In the genomic region with DNA sequence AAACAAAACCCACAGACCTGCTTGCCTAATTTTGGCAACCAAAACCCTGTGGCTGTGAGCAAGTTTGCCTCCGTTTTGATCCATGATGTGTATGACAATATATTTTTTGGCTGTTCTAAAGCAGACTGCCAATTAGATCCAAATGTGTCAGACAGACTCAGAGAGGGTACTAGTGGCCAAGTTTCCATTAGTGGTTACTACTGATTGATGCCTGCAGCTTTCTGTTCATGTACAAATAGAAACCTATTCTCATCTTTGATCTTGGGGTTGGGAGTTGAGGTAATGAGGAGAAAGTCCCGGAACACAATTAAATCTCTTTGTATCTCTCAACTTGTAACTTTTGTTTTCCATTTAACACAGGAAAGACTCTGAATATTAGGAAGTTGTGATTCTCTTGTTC, we compare ENCODE assay signal across 1 cellular context.
A peak's percentile ranks its signal among the peaks of the same experiment; 100 is the strongest.
TF ChIP-seq lines count a peak whose summit lies in the region.

No MANE protein-coding gene starts in this region.

TF ChIP-seq in GM12878, 131 proteins besides CTCF, POLR2A, EP300 and RAD21 (continued from another document):
- TF ChIP-seq RELB (IDR thresholded peaks at IDR 0.05; ENCODE audit: low read depth) (peak; percentile 41; the same call in 1 of the 2 replicates), IKZF1 (conservative IDR thresholded peaks at IDR 0.05) (peak; percentile 65), MTA2 (IDR thresholded peaks at IDR 0.05; ENCODE audit: low read depth) (peak; percentile 90), IKZF2 (IDR thresholded peaks at IDR 0.05) (peak; percentile 20 to 63; a peak in 3 of 4 replicates), FOS (IDR thresholded peaks at IDR 0.05; ENCODE audit: borderline replicate concordance, extremely low read depth, insufficient read length) (no peak), ATF7 (IDR thresholded peaks at IDR 0.05; ENCODE audit: low read depth) (peak; percentile 41; the same call in 1 of the 2 replicates), BCL11A (IDR thresholded peaks at IDR 0.05; ENCODE audit: low read depth, low read length) (peak; percentile 25; the same call in 1 of the 2 replicates), PKNOX1 (IDR thresholded peaks at IDR 0.05) (peak; percentile 45), JUND (IDR thresholded peaks at IDR 0.05; ENCODE audit: low read depth, low read length) (no peak), STAT1 (conservative IDR thresholded peaks at IDR 0.05) (no peak), ZBED1 (IDR thresholded peaks at IDR 0.05; ENCODE audit: borderline replicate concordance) (no peak), NR2F1 (conservative IDR thresholded peaks at IDR 0.05) (no peak), NFYA (IDR thresholded peaks at IDR 0.05; ENCODE audit: borderline replicate concordance, low read depth, low read length) (no peak), E4F1 (IDR thresholded peaks at IDR 0.05; ENCODE audit: borderline replicate concordance, partially characterized antibody) (no peak), SREBF1 (IDR thresholded peaks at IDR 0.05; ENCODE audit: low read length) (no peak), NFXL1 (IDR thresholded peaks at IDR 0.05; ENCODE audit: borderline replicate concordance) (no peak), RBBP5 (conservative IDR thresholded peaks at IDR 0.05) (no peak), TCF12 (IDR thresholded peaks at IDR 0.05; ENCODE audit: low read depth, low read length) (no peak), RUNX3 (IDR thresholded peaks at IDR 0.05; ENCODE audit: low read length) (peak; percentile 6; the same call in 1 of the 2 replicates), MLLT1 (IDR thresholded peaks at IDR 0.05) (no peak), ZNF24 (IDR thresholded peaks at IDR 0.05) (no peak), SREBF2 (IDR thresholded peaks at IDR 0.05; ENCODE audit: low read length) (no peak), NFIC (IDR thresholded peaks at IDR 0.05; ENCODE audit: low read depth, low read length) (no peak), NKRF (conservative IDR thresholded peaks at IDR 0.05) (no peak), ATF3 (IDR thresholded peaks at IDR 0.05; ENCODE audit: borderline replicate concordance, extremely low read depth, low read depth, low read length) (no peak), SMARCA5 (IDR thresholded peaks at IDR 0.05) (no peak), NR2C2 (IDR thresholded peaks at IDR 0.05; ENCODE audit: borderline replicate concordance, control insufficient read depth, insufficient read length, low read depth) (no peak), SKIL (IDR thresholded peaks at IDR 0.05; ENCODE audit: low read depth, poor library complexity, severe bottlenecking) (peak; percentile 87), ETV6 (conservative IDR thresholded peaks at IDR 0.05 in 1 of 2, IDR thresholded peaks at IDR 0.05 in 1 of 2; ENCODE audit: borderline replicate concordance in 1 of 2, low read depth in 1 of 2) (no peak), MTA3 (IDR thresholded peaks at IDR 0.05; ENCODE audit: borderline replicate concordance, low read length) (no peak), TAF1 (IDR thresholded peaks at IDR 0.05; ENCODE audit: borderline replicate concordance, low read depth, low read length) (no peak), E2F8 (IDR thresholded peaks at IDR 0.05; ENCODE audit: low read depth, partially characterized antibody) (no peak), RFX5 (IDR thresholded peaks at IDR 0.05; ENCODE audit: low read depth, low read length) (no peak), DPF2 (IDR thresholded peaks at IDR 0.05) (0 out of 2 replicates have a peak, but pooled peaks have one; percentile 31), EED (IDR thresholded peaks at IDR 0.05; ENCODE audit: low read depth) (no peak), SMAD1 (IDR thresholded peaks at IDR 0.05; ENCODE audit: low read depth, partially characterized antibody) (no peak), NR2C1 (IDR thresholded peaks at IDR 0.05) (no peak), CHD2 (IDR thresholded peaks at IDR 0.05; ENCODE audit: borderline replicate concordance, low read depth, low read length) (no peak)
- TF ChIP-seq, protein P1, sequence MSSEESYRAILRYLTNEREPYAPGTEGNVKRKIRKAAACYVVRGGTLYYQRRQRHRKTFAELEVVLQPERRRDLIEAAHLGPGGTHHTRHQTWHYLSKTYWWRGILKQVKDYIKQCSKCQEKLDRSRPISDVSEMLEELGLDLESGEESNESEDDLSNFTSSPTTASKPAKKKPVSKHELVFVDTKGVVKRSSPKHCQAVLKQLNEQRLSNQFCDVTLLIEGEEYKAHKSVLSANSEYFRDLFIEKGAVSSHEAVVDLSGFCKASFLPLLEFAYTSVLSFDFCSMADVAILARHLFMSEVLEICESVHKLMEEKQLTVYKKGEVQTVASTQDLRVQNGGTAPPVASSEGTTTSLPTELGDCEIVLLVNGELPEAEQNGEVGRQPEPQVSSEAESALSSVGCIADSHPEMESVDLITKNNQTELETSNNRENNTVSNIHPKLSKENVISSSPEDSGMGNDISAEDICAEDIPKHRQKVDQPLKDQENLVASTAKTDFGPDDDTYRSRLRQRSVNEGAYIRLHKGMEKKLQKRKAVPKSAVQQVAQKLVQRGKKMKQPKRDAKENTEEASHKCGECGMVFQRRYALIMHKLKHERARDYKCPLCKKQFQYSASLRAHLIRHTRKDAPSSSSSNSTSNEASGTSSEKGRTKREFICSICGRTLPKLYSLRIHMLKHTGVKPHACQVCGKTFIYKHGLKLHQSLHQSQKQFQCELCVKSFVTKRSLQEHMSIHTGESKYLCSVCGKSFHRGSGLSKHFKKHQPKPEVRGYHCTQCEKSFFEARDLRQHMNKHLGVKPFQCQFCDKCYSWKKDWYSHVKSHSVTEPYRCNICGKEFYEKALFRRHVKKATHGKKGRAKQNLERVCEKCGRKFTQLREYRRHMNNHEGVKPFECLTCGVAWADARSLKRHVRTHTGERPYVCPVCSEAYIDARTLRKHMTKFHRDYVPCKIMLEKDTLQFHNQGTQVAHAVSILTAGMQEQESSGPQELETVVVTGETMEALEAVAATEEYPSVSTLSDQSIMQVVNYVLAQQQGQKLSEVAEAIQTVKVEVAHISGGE (CRISPR knock-in tag; IDR thresholded peaks at IDR 0.05): no peak
